Comparison of ENCODE assay signal across 19 cellular contexts in the genomic region with DNA sequence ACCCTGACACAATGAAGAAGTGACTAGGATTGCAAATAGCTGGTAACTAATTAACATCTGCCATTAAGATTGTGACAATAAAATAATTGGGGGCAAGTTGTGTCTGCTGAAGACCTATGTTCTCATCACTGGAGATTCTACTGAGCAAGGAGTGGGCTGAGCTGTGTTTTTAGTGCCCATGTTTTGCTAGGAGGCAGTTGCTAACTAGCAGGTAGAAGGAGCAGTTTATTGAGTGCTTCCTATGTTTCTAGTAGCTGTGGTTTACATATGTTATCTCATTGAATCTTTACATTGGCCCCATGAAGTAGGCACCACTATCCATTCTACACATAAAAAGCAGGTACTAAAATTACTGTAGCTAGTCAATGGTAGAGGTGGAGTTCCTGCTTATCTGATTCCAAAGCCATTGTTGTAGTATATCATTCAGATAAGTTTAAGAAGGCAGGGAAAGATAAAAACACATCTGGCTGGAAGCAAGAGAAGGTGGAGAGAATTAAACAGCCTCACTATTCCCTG. TPM values are rescaled to one million over a fixed set of nuclear protein-coding genes. Genes with fewer than 3 reads are reported as not detected.
DNase-seq lines count a peak whose midpoint lies in the region; ATAC-seq, FAIRE-seq and TF ChIP-seq lines count a peak whose summit lies in the region.
"Had no signal": no experiment of that assay in that cellular context is flagged by ENCODE, and none has a peak within 500 bp of the region (broad histone marks: within the 10 kb centered on the region; RNA-seq: fewer than 3 reads in every experiment).

No MANE protein-coding gene starts in this region.

- DNase-seq in LoVo (ENCODE audit: low spot score) (peak; percentile 39), left colon (no peak), transverse colon (no peak), upper lobe of right lung (no peak), NOMO-1 (lab: John Stamatoyannopoulos, UW; ENCODE audit: unreplicated experiment in 2 of 2) (no peak), frontal cortex (ENCODE audit: low spot score in 2 of 2) (no peak)
- DNase-seq: ACHN; CD4-positive, alpha-beta T cell; DMS153; DMS79; GF-D8; GOT3; H7; HFFc6 had no signal

- H3K9me3 ChIP-seq in transverse colon (no peaks in the 10 kb centered on the region), upper lobe of right lung (no peaks in the 10 kb centered on the region)

- H3K36me3 ChIP-seq in transverse colon (no peaks in the 10 kb centered on the region), upper lobe of right lung (no peaks in the 10 kb centered on the region)

- H3K27ac ChIP-seq in transverse colon (peak overlapping the region; percentile 41 to 70 (median 60)), upper lobe of right lung (no peak overlapping the region)
- H3K27ac ChIP-seq: C4-2B had no signal

- peak; percentile 67 for ATAC-seq in left colon
- no peak for ATAC-seq in upper lobe of right lung
- ATAC-seq in HG02981 (IDR thresholded peaks at IDR 0.05; ENCODE audit: unreplicated experiment), result no peak
- ATAC-seq: HCT116 had no signal

- no peak overlapping the region for H3K4me3 ChIP-seq in transverse colon
- H3K4me3 ChIP-seq in upper lobe of right lung, result no peak overlapping the region

- TF ChIP-seq POLR2A in transverse colon (IDR thresholded peaks at IDR 0.05), result no peak

- H3K4me1 ChIP-seq in transverse colon (peaks cover 3 to 40% (median 16%) of the 10 kb centered on the region in 4 donors), upper lobe of right lung (no peaks in the 10 kb centered on the region)

- in situ Hi-C loops in transverse colon (cut with MboI; ENCODE audit: low pct_ligation_motif_present in 1 of 4, low pct_unique_long_range_greater_than_20kb in 1 of 4, low sequenced_read_pairs in 3 of 4), result no loop called here

- TF ChIP-seq CTCF in transverse colon (IDR thresholded peaks at IDR 0.05) (no peak), upper lobe of right lung (IDR thresholded peaks at IDR 0.05) (no peak)

- intact Hi-C loops in left colon (cut with DNase I, micrococcal nuclease) (no loop called here), transverse colon (cut with DNase I; ENCODE audit: low total_unique reads) (no loop called here), upper lobe of right lung (cut with DNase I) (no loop called here)

- H3K27me3 ChIP-seq in transverse colon, result no peaks in the 10 kb centered on the region
- H3K27me3 ChIP-seq in upper lobe of right lung, result no peaks in the 10 kb centered on the region

- FAIRE-seq in colon (lab: Jason Lieb, UNC), result peak; percentile 74
- FAIRE-seq in frontal cortex (lab: Jason Lieb, UNC), result no peak
- FAIRE-seq: A204.1 had no signal

- no peak for TF ChIP-seq EP300 in transverse colon (IDR thresholded peaks at IDR 0.05; ENCODE audit: low read depth)

RNA-seq across cellular contexts. Expression of gene MEP1A, which starts 2.8 kb away (rescaled TPM):
- total RNA-seq in left colon (100 to 1,000 TPM; 197 to 412 TPM), transverse colon (100 to 1,000 TPM in 3 of 4 donors, 10 to 100 TPM in 1; 31.2 to 601 (median 223) TPM), upper lobe of right lung (not detected), frontal cortex (not detected)
- total RNA-seq: CD4-positive, alpha-beta T cell; H7; HFFc6 had no signal

RNA-seq across cellular contexts. Expression of gene ANKRD66, which starts 43.7 kb away (rescaled TPM):
- total RNA-seq in left colon (not detected), transverse colon (not detected), upper lobe of right lung (not detected), frontal cortex (not detected)
- total RNA-seq: CD4-positive, alpha-beta T cell; H7; HFFc6 had no signal

RNA-seq across cellular contexts. Expression of gene PLA2G7, which starts 55.2 kb away (rescaled TPM):
- total RNA-seq in left colon, result 1 to 10 TPM in 1 of 2 donors, under 1 TPM in 1; 0.70 to 4.5 TPM
- total RNA-seq in transverse colon, result 1 to 10 TPM in 2 of 4 donors, under 1 TPM in 1, not detected in 1; 0.14 to 3.0 (median 1.4) TPM
- total RNA-seq in upper lobe of right lung, result 38.8 TPM
- 1.6 TPM for total RNA-seq in frontal cortex
- total RNA-seq: CD4-positive, alpha-beta T cell; HFFc6 had no signal

Comparison
In these comparisons a context has a peak if more than half of its experiments do, and no peak if none do; other contexts are left out.
1. RNA of gene MEP1A, which starts 2.8 kb away (total RNA-seq): 197 to 412 TPM in left colon and 31.2 to 601 TPM in transverse colon; not detected in upper lobe of right lung (single experiment) and not detected in frontal cortex (single experiment); every median in the first group is over 10 times any median in the second.